19 cellular contexts compared by ENCODE assay signal in genomic region chr1:9606948-9607347, GRCh38. TPM values are rescaled to one million over a fixed set of nuclear protein-coding genes. Genes with fewer than 3 reads are reported as not detected.
DNase-seq lines count a peak whose midpoint lies in the region; ATAC-seq and TF ChIP-seq lines count a peak whose summit lies in the region.
"Had no signal": no experiment of that assay in that cellular context is flagged by ENCODE, and none has a peak within 500 bp of the region (broad histone marks: within the 10 kb centered on the region; RNA-seq: fewer than 3 reads in every experiment).

No MANE protein-coding gene starts in this region.

- H3K4me1 Mint-ChIP-seq in T-cell = no peaks in the 10 kb centered on the region
- H3K4me1 Mint-ChIP-seq: CD8-positive, alpha-beta memory T cell had no signal

- no peaks in the 10 kb centered on the region for H3K27me3 ChIP-seq in right cardiac atrium (ENCODE audit: control insufficient read depth, insufficient read depth)
- no peaks in the 10 kb centered on the region for H3K27me3 ChIP-seq in psoas muscle (ENCODE audit: insufficient read depth in 3 of 3, low read length in 2 of 3)
- H3K27me3 ChIP-seq: BE2C had no signal

- POLR2A ChIA-PET in T-cell (lab: Charles Lee) = no interaction called here

- no peaks in the 10 kb centered on the region for H3K9me3 Mint-ChIP-seq in T-cell
- H3K9me3 Mint-ChIP-seq: CD8-positive, alpha-beta memory T cell had no signal

- no peaks in the 10 kb centered on the region for H3K9me3 ChIP-seq in right cardiac atrium (ENCODE audit: control insufficient read depth, low read length)
- no peaks in the 10 kb centered on the region for H3K9me3 ChIP-seq in psoas muscle
- H3K9me3 ChIP-seq: BE2C had no signal

- peaks cover 10% of the 10 kb centered on the region for H3K36me3 Mint-ChIP-seq in T-cell

- H3K4me3 ChIP-seq in LNCaP clone FGC (ENCODE audit: low read depth, low read length) = no peak overlapping the region
- no peak overlapping the region for H3K4me3 ChIP-seq in right cardiac atrium (ENCODE audit: low read length)
- no peak overlapping the region for H3K4me3 ChIP-seq in psoas muscle
- H3K4me3 ChIP-seq: GM12878, GM23248, K562 had no signal

- CTCF ChIA-PET in T-cell (lab: Charles Lee) = no interaction called here

- ATAC-seq in right cardiac atrium (peak; percentile 59 to 65), psoas muscle (peak; percentile 48 to 72 (median 54)), T-cell (replicated peaks in 1 of 4) (no peak)
- ATAC-seq: GM12878, K562 had no signal

- TF ChIP-seq CTCF in LNCaP clone FGC (IDR thresholded peaks at IDR 0.05; ENCODE audit: control insufficient read depth, extremely low read depth, insufficient read depth) = no peak
- no peak for TF ChIP-seq CTCF in psoas muscle (IDR thresholded peaks at IDR 0.05)

- WGBS in right cardiac atrium = 58% methylated on average over 10 of the region's 10 CpGs
- 27 to 51% (median 29%) methylated on average over 10 of the region's 10 CpGs for WGBS in psoas muscle, 3 donors

- no peaks in the 10 kb centered on the region for H3K27me3 Mint-ChIP-seq in T-cell
- H3K27me3 Mint-ChIP-seq: CD8-positive, alpha-beta memory T cell had no signal

- H3K4me3 Mint-ChIP-seq in T-cell = no peak overlapping the region
- H3K4me3 Mint-ChIP-seq: CD8-positive, alpha-beta memory T cell had no signal

- intact Hi-C loops in right cardiac atrium (cut with DNase I) (no loop called here), psoas muscle (cut with DNase I) (no loop called here)

- peaks cover 0 to 67% of the 10 kb centered on the region in 2 donors for H3K36me3 ChIP-seq in psoas muscle (ENCODE audit: insufficient read depth in 1 of 2, low read depth in 1 of 2)

- H3K27ac Mint-ChIP-seq in T-cell = no peak overlapping the region
- H3K27ac Mint-ChIP-seq: CD8-positive, alpha-beta memory T cell had no signal

- H3K4me1 ChIP-seq in right cardiac atrium (ENCODE audit: control insufficient read depth, insufficient read depth, low read length) (no peaks in the 10 kb centered on the region), psoas muscle (peaks cover 5% of the 10 kb centered on the region)

- H3K27ac ChIP-seq in right cardiac atrium (ENCODE audit: low read length) (peak overlapping the region; percentile 5), psoas muscle (no peak overlapping the region)
- H3K27ac ChIP-seq: GM23248 had no signal

- DNase-seq in LNCaP clone FGC (ENCODE audit: low read depth) (peak; percentile 87), cerebellum (ENCODE audit: low spot score) (peak; percentile 75), right cardiac atrium (peak; percentile 27 to 71 (median 66)), psoas muscle (no peak), globus pallidus (ENCODE audit: low spot score) (no peak), T-cell (no peak), 8988T (no peak)
- DNase-seq: BE2C; DND-41; GDM1; GM23248; NCI-H1436; NCI-H2029; NCI-H2171 treated with DMSO at 0.1 percent for 48 hours; NCI-H446 treated with DMSO at 0.1 percent for 48 hours; NK-92 treated with Interleukin-12 subunit alpha and Interleukin-12 subunit beta, amount 100 ng/mL, for 24 hours had no signal

RNA-seq across cellular contexts. Expression of gene TMEM201, which starts 18.2 kb away (rescaled TPM):
- total RNA-seq in cerebellum = 9.0 TPM
- 10 to 100 TPM; 18.4 to 23.3 (median 21.1) TPM for total RNA-seq in right cardiac atrium
- 14.5 TPM for polyA plus RNA-seq in right cardiac atrium
- 10 to 100 TPM; 15.7 to 37.3 (median 29.0) TPM for total RNA-seq in psoas muscle
- 10 to 100 TPM; 20.7 to 26.0 (median 23.2) TPM for polyA plus RNA-seq in psoas muscle
- 10 to 100 TPM; 11.4 to 14.6 (median 12.5) TPM for total RNA-seq in T-cell

RNA-seq across cellular contexts. Expression of gene PIK3CD, which starts 44.6 kb away (rescaled TPM):
- total RNA-seq in cerebellum = 5.2 TPM
- total RNA-seq in right cardiac atrium = 1 to 10 TPM; 3.8 to 5.9 (median 4.5) TPM
- 3.0 TPM for polyA plus RNA-seq in right cardiac atrium
- 1 to 10 TPM in 3 of 4 donors, under 1 TPM in 1; 0.93 to 2.5 (median 1.7) TPM for total RNA-seq in psoas muscle
- polyA plus RNA-seq in psoas muscle = under 1 TPM; 0.44 to 0.52 (median 0.48) TPM
- 100 to 1,000 TPM; 246 to 313 (median 280) TPM for total RNA-seq in T-cell

Comparison
In these comparisons a context has a peak if more than half of its experiments do, and no peak if none do; other contexts are left out.
1. DNase-seq: peak in LNCaP clone FGC (single experiment), cerebellum (single experiment) and right cardiac atrium (3 of 3); none in psoas muscle (0 of 2), globus pallidus (single experiment), T-cell (0 of 34) and 8988T (single experiment).
2. ATAC-seq: peak in right cardiac atrium (2 of 2) and psoas muscle (4 of 4); none in T-cell (0 of 4).
3. RNA of gene PIK3CD, which starts 44.6 kb away (total RNA-seq): 246 to 313 TPM in T-cell; 5.2 TPM in cerebellum (single experiment), 3.8 to 5.9 TPM in right cardiac atrium and 0.93 to 2.5 TPM in psoas muscle; every median in the first group is over 10 times any median in the second.